ENCODE assay signal across 8 cellular contexts in genomic region chr9:130713286-130713975, GRCh38. TPM values are rescaled to one million over a fixed set of nuclear protein-coding genes. Genes with fewer than 3 reads are reported as not detected.
DNase-seq lines count a peak whose midpoint lies in the region; ATAC-seq and TF ChIP-seq lines count a peak whose summit lies in the region.

No MANE protein-coding gene starts in this region.

- H3K36me3 Mint-ChIP-seq in endothelial cell (ENCODE audit: low read depth, unreplicated experiment) = no peaks in the 10 kb centered on the region

- TF ChIP-seq CTCF in 22Rv1 (IDR thresholded peaks at IDR 0.05) (no peak), endothelial cell (IDR thresholded peaks at IDR 0.05; ENCODE audit: unreplicated experiment) (no peak)

- peaks cover 7% of the 10 kb centered on the region for H3K4me1 ChIP-seq in mucosa of stomach (ENCODE audit: control insufficient read depth, insufficient read depth, low read length)

- peaks cover 3% of the 10 kb centered on the region for H3K27me3 Mint-ChIP-seq in endothelial cell (ENCODE audit: unreplicated experiment)

- H3K27me3 ChIP-seq in mucosa of stomach (ENCODE audit: control insufficient read depth, insufficient read depth, low read length) = no peaks in the 10 kb centered on the region

- H3K4me3 ChIP-seq in SK-N-MC (peak overlapping the region; percentile 94), mucosa of stomach (ENCODE audit: low read length) (peak overlapping the region; percentile 62)

- H3K27ac ChIP-seq in 22Rv1 (peak overlapping the region; percentile 95), SK-N-MC (peak overlapping the region; percentile 97)

- peaks cover 30% of the 10 kb centered on the region for H3K4me1 Mint-ChIP-seq in endothelial cell (ENCODE audit: unreplicated experiment)

- peak; percentile 10 for ATAC-seq in GM18511 (IDR thresholded peaks at IDR 0.05; ENCODE audit: unreplicated experiment)

- no peaks in the 10 kb centered on the region for H3K36me3 ChIP-seq in SK-N-MC (ENCODE audit: insufficient read depth, low read length)
- no peaks in the 10 kb centered on the region for H3K36me3 ChIP-seq in mucosa of stomach (ENCODE audit: control insufficient read depth, insufficient read depth, low read length)

- H3K9me3 ChIP-seq in SK-N-MC (ENCODE audit: low read depth, low read length) = no peaks in the 10 kb centered on the region
- H3K9me3 ChIP-seq in mucosa of stomach (ENCODE audit: control insufficient read depth, low read length) = no peaks in the 10 kb centered on the region

- H3K4me3 Mint-ChIP-seq in endothelial cell (ENCODE audit: unreplicated experiment) = peak overlapping the region; percentile 96

- DNase-seq in SK-N-MC (ENCODE audit: low read depth, low spot score) = no peak
- peak; percentile 44 for DNase-seq in endothelial cell (ENCODE audit: low spot score)
- no peak for DNase-seq in T-helper 9 cell
- no peak for DNase-seq in NCI-H345 (lab: John Stamatoyannopoulos, UW)
- no peak for DNase-seq in activated CD4-positive, alpha-beta T cell treated with anti-CD3 and anti-CD28 coated beads for 1 hour

- no peaks in the 10 kb centered on the region for H3K9me3 Mint-ChIP-seq in endothelial cell (ENCODE audit: unreplicated experiment)

- peak overlapping the region; percentile 96 for H3K27ac Mint-ChIP-seq in endothelial cell (ENCODE audit: unreplicated experiment)

- H3K9ac ChIP-seq in SK-N-MC (ENCODE audit: insufficient read length) = peak overlapping the region; percentile 93
- H3K9ac ChIP-seq in mucosa of stomach (ENCODE audit: low read length) = peak overlapping the region; percentile 88

RNA-seq across cellular contexts. Expression of gene EXOSC2, which starts 19.9 kb away (rescaled TPM):
- 26.0 TPM for total RNA-seq in endothelial cell (ENCODE audit: unreplicated experiment)

RNA-seq across cellular contexts. Expression of gene PRDM12, which starts 49.0 kb away (rescaled TPM):
- total RNA-seq in endothelial cell (ENCODE audit: unreplicated experiment) = not detected
